ENCODE assay signal across 1 cellular context in the genomic region with DNA sequence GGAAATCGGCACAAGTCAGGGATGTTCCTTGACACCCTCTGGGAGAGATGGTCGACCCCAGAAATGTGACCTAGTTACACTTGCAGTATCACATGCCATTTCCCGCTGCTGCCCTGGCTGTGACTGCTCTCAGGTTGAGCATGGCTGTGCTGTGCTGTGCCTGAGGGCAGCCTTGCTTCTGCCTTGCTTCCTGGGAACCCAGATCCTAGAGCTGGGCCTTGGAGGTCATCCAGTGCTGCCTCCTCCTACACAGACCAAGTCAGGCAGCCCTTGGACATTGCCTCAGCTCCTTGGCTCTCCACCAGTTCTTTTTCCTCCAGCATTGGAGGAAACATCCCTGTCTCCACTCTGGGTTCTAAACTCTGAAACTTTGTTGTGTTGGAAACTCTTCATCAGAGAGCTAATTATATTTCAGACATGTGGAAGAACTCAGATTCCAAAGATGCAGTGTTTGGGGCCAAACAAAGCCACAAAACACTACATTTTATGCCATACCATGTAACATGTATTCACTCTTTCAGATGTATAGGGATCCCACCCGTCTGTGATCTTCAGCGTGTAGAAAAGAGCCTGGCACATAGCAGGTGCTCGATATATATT.
TF ChIP-seq lines count a peak whose summit lies in the region.

No MANE protein-coding gene starts in this region.

TF ChIP-seq in liver, 16 proteins besides CTCF, POLR2A, EP300 and RAD21 (continued from another document):
- TF ChIP-seq GABPA (IDR thresholded peaks at IDR 0.05 in 1 of 2, conservative IDR thresholded peaks at IDR 0.05 in 1 of 2) (no peak), YY1 (IDR thresholded peaks at IDR 0.05) (no peak), RXRA (IDR thresholded peaks at IDR 0.05) (no peak), JUND (IDR thresholded peaks at IDR 0.05) (no peak)
